22 cellular contexts compared by ENCODE assay signal in the genomic region with DNA sequence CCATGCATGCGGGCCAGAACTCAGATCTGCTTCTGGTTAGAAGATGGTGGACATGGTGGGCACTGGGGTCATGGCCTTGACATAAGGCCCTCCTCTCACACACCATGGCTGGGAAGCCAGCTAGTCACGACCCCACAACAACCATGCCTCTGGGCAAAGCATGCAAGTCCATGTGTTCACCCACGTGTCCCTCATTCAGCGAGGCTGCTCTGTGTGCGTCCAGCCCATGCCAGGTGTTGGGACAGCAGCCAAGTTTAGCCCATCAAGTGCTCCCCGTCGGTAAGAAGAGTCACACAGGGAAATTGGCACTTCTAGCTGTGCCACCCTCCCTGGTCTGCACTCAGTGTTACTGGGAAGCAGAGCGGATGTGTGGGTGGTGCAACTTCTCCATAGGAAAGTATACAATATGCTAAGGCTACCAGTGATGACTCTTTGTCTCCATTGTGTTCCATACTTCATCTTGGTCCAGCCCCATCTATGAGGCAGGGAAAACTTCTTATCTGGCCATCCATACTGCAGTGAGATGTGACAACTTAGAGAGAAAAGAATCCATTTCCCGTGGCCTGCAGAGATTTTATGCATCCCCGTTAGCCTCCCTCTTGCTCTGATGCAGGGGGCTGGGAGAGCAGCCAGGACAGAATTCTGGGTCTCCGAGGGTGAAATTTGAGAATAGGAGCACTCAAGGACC.
DNase-seq lines count a peak whose midpoint lies in the region; ATAC-seq and TF ChIP-seq lines count a peak whose summit lies in the region.
"Had no signal": no experiment of that assay in that cellular context is flagged by ENCODE, and none has a peak within 500 bp of the region (broad histone marks: within the 10 kb centered on the region; RNA-seq: fewer than 3 reads in every experiment).

No MANE protein-coding gene starts in this region.

- H3K4ac ChIP-seq in IMR-90 (ENCODE audit: low read depth, low read length), result no peak overlapping the region

- in situ Hi-C loops in IMR-90 (cut with MboI; ENCODE audit: low sequenced_read_pairs), result no loop called here

- H3K79me2 ChIP-seq in PC-9 (ENCODE audit: low read depth), result no peaks in the 10 kb centered on the region

- no peak overlapping the region for H2AK5ac ChIP-seq in IMR-90 (ENCODE audit: low read depth, low read length)

- TF ChIP-seq RAD21 in IMR-90 (IDR thresholded peaks at IDR 0.05; ENCODE audit: low read length), result no peak

- no peak overlapping the region for H2BK15ac ChIP-seq in IMR-90 (ENCODE audit: low read depth, low read length)

- H4K91ac ChIP-seq in IMR-90 (ENCODE audit: insufficient read depth, low read depth, low read length), result no peak overlapping the region

- CTCF ChIA-PET in IMR-90 (lab: Yijun Ruan, JAX), result no interaction called here
- CTCF ChIA-PET in PC-9 (lab: Charles Lee), result no interaction called here
- CTCF ChIA-PET in A673 (lab: Charles Lee), result no interaction called here

- H3K4me1 ChIP-seq in IMR-90 (ENCODE audit: control insufficient read depth, insufficient read depth, low read length), result no peaks in the 10 kb centered on the region
- H3K4me1 ChIP-seq in PC-9 (replicated peaks; ENCODE audit: insufficient read depth), result peaks cover 31% of the 10 kb centered on the region
- no peaks in the 10 kb centered on the region for H3K4me1 ChIP-seq in spleen
- H3K4me1 ChIP-seq in A673 (ENCODE audit: insufficient read depth, low read length, poor library complexity, severe bottlenecking), result no peaks in the 10 kb centered on the region
- H3K4me1 ChIP-seq in tibial artery, result no peaks in the 10 kb centered on the region
- H3K4me1 ChIP-seq: esophagus muscularis mucosa, Peyer's patch had no signal

- H2AFZ ChIP-seq in IMR-90 (replicated peaks; ENCODE audit: low read length, poor library complexity) (peak overlapping the region; percentile 33), PC-9 (no peak overlapping the region)

- H3K18ac ChIP-seq in IMR-90 (ENCODE audit: low read depth, low read length), result no peak overlapping the region

- dilution Hi-C loops in IMR-90 (cut with HindIII; ENCODE audit: low sequenced_read_pairs, unreplicated experiment), result no loop called here

- no peak overlapping the region for H3K14ac ChIP-seq in IMR-90 (replicated peaks; ENCODE audit: low read depth, low read length)

- no peaks in the 10 kb centered on the region for H3K79me1 ChIP-seq in IMR-90 (ENCODE audit: low read depth in 1 of 2, low read length in 2 of 2)

- H4K5ac ChIP-seq in IMR-90 (ENCODE audit: low read depth, low read length), result no peak overlapping the region

- H3K56ac ChIP-seq in IMR-90 (ENCODE audit: extremely low read depth, insufficient read depth, low read length), result no peak overlapping the region

- H3F3A ChIP-seq in PC-9 (ENCODE audit: insufficient read depth, low read depth), result peaks cover 28% of the 10 kb centered on the region; the same call in 1 of the 2 replicates

- H3K4me3 ChIP-seq in IMR-90 (ENCODE audit: insufficient read depth, low read depth, low read length), result no peak overlapping the region
- no peak overlapping the region for H3K4me3 ChIP-seq in PC-9
- H3K4me3 ChIP-seq in spleen, result no peak overlapping the region
- H3K4me3 ChIP-seq in A673 (ENCODE audit: low read depth, low read length, poor library complexity, severe bottlenecking), result no peak overlapping the region
- H3K4me3 ChIP-seq in tibial artery, result no peak overlapping the region
- H3K4me3 ChIP-seq: esophagus muscularis mucosa, Peyer's patch had no signal

- no peak for TF ChIP-seq POLR2A in IMR-90 (IDR thresholded peaks at IDR 0.05; ENCODE audit: low read depth, low read length)
- TF ChIP-seq POLR2A in spleen (IDR thresholded peaks at IDR 0.05), result no peak

- no peak overlapping the region for H4K8ac ChIP-seq in IMR-90 (ENCODE audit: low read depth in 2 of 2, low read length in 2 of 2)

- DNase-seq in IMR-90 (no peak), NCI-H2081 treated with DMSO at 0.1 percent for 48 hours (lab: John Stamatoyannopoulos, UW) (peak; percentile 28), PC-9 (no peak), spleen (peak; percentile 27), A673 (ENCODE audit: low spot score) (no peak), tibial artery (no peak)
- no peak for DNase-seq in activated effector memory CD4-positive, alpha-beta T cell treated with anti-CD3 and anti-CD28 coated beads, Interleukin-2, amount 50 U/mL, for 16 hours
- DNase-seq: activated CD4-positive, alpha-beta T cell treated with anti-CD3 and anti-CD28 coated beads, Interleukin-2, amount 10 ng/mL, durations not matched to agents 7 days and 5 days; activated CD8-positive, alpha-beta memory T cell treated with anti-CD3 and anti-CD28 coated beads, Interleukin-2, amount 10 ng/mL, durations not matched to agents 7 days and 5 days; activated naive CD8-positive, alpha-beta T cell treated with anti-CD3 and anti-CD28 coated beads, Interleukin-2, amount 10 ng/mL, durations not matched to agents 7 days and 5 days; cerebellar nuclear complex; effector memory CD8-positive, alpha-beta T cell; EL; HFFc6; islet precursor cell; KG1; MV-4-11; nephron progenitor cell; Peyer's patch; WERI-Rb-1 had no signal

- H2AK9ac ChIP-seq in IMR-90 (replicated peaks; ENCODE audit: low read depth, low read length, poor library complexity), result no peak overlapping the region

- no peak for TF ChIP-seq CTCF in IMR-90 (conservative IDR thresholded peaks at IDR 0.05; ENCODE audit: low read depth, low read length)
- TF ChIP-seq CTCF in PC-9 (conservative IDR thresholded peaks at IDR 0.05), result no peak
- TF ChIP-seq CTCF in spleen (IDR thresholded peaks at IDR 0.05 in 8 of 11, conservative IDR thresholded peaks at IDR 0.05 in 3 of 11), result no peak
- TF ChIP-seq CTCF in A673 (conservative IDR thresholded peaks at IDR 0.05; ENCODE audit: low read depth, low read length), result no peak
- no peak for TF ChIP-seq CTCF in tibial artery (IDR thresholded peaks at IDR 0.05)

- H3K9me3 ChIP-seq in IMR-90 (ENCODE audit: control insufficient read depth, insufficient read depth, low read length), result no peaks in the 10 kb centered on the region
- H3K9me3 ChIP-seq in PC-9 (ENCODE audit: insufficient read depth, low read depth), result no peaks in the 10 kb centered on the region
- no peaks in the 10 kb centered on the region for H3K9me3 ChIP-seq in spleen
- no peaks in the 10 kb centered on the region for H3K9me3 ChIP-seq in A673 (ENCODE audit: low read depth, low read length, poor library complexity, severe bottlenecking)
- no peaks in the 10 kb centered on the region for H3K9me3 ChIP-seq in tibial artery
- H3K9me3 ChIP-seq: esophagus muscularis mucosa, Peyer's patch had no signal

- no peak overlapping the region for H2BK5ac ChIP-seq in IMR-90 (ENCODE audit: low read depth, low read length, poor library complexity, severe bottlenecking)

- no peaks in the 10 kb centered on the region for H3K27me3 ChIP-seq in IMR-90 (ENCODE audit: control insufficient read depth, insufficient read depth, low read length)
- peaks cover 16% of the 10 kb centered on the region; the same call in 1 of the 2 replicates for H3K27me3 ChIP-seq in PC-9 (ENCODE audit: insufficient read depth, low read depth)
- H3K27me3 ChIP-seq in spleen (replicated peaks in 1 of 7), result peaks cover 0 to 77% (median 6%) of the 10 kb centered on the region in 7 donors
- no peaks in the 10 kb centered on the region for H3K27me3 ChIP-seq in A673 (replicated peaks; ENCODE audit: insufficient read depth, low read depth, low read length, poor library complexity)
- peaks cover 0 to 56% of the 10 kb centered on the region in 2 donors for H3K27me3 ChIP-seq in tibial artery
- H3K27me3 ChIP-seq: Peyer's patch had no signal

- H2BK20ac ChIP-seq in IMR-90 (ENCODE audit: low read depth, low read length), result no peak overlapping the region

- POLR2A ChIA-PET in IMR-90 (lab: Charles Lee; ENCODE audit: unreplicated experiment), result no interaction called here
- POLR2A ChIA-PET in PC-9 (lab: Charles Lee; ENCODE audit: unreplicated experiment), result interaction anchor here (0.7 kb wide), 1 partner anchor 1726 kb away, joined by 3 read pairs; no protein-coding TSS in a partner anchor
- POLR2A ChIA-PET in A673 (lab: Charles Lee; ENCODE audit: low non-redundant PET), result no interaction called here

- H4K20me1 ChIP-seq in IMR-90 (ENCODE audit: insufficient read depth, low read length) (no peaks in the 10 kb centered on the region), PC-9 (ENCODE audit: insufficient read depth) (no peaks in the 10 kb centered on the region)

- no peaks in the 10 kb centered on the region for H3K9me1 ChIP-seq in IMR-90 (ENCODE audit: insufficient read depth, low read length)

- BruUV-seq in IMR-90 (replicated peaks; lab: Mats Ljungman, UMichigan), result no TSS peak
- no TSS peak for BruUV-seq in PC-9 (replicated peaks; lab: Mats Ljungman, UMichigan)
- no TSS peak for BruUV-seq in A673 (replicated peaks; lab: Mats Ljungman, UMichigan)

- no peak overlapping the region for H2BK120ac ChIP-seq in IMR-90 (ENCODE audit: low read depth, low read length)

- H3K9ac ChIP-seq in IMR-90 (ENCODE audit: low read depth, low read length), result no peak overlapping the region

- H3K36me3 ChIP-seq in IMR-90 (ENCODE audit: control insufficient read depth, insufficient read depth, low read length), result no peaks in the 10 kb centered on the region
- no peaks in the 10 kb centered on the region for H3K36me3 ChIP-seq in PC-9 (ENCODE audit: low read depth)
- H3K36me3 ChIP-seq in spleen, result no peaks in the 10 kb centered on the region
- no peaks in the 10 kb centered on the region for H3K36me3 ChIP-seq in A673 (ENCODE audit: insufficient read depth, low read length, poor library complexity, severe bottlenecking)
- no peaks in the 10 kb centered on the region for H3K36me3 ChIP-seq in tibial artery
- H3K36me3 ChIP-seq: esophagus muscularis mucosa, Peyer's patch had no signal

- H3K27ac ChIP-seq in IMR-90 (ENCODE audit: insufficient read depth, low read length) (no peak overlapping the region), PC-9 (peak overlapping the region; percentile 68), spleen (no peak overlapping the region), A673 (ENCODE audit: low read depth, low read length, poor library complexity, severe bottlenecking) (no peak overlapping the region), tibial artery (no peak overlapping the region)
- H3K27ac ChIP-seq: esophagus muscularis mucosa, Peyer's patch, WERI-Rb-1 had no signal

- H3K4me2 ChIP-seq in IMR-90 (ENCODE audit: low read depth, low read length) (no peak overlapping the region), PC-9 (peak overlapping the region; percentile 42)

- intact Hi-C loops in IMR-90 (cut with micrococcal nuclease), result no loop called here
- intact Hi-C loops in PC-9 (cut with micrococcal nuclease; ENCODE audit: unreplicated experiment), result no loop called here
- intact Hi-C loops in spleen (cut with DNase I; ENCODE audit: low total_unique reads), result no loop called here
- intact Hi-C loops in A673 (cut with micrococcal nuclease; ENCODE audit: unreplicated experiment), result no loop called here
- intact Hi-C loops in tibial artery (cut with DNase I; ENCODE audit: low total_unique reads), result no loop called here

- ATAC-seq in IMR-90 (ENCODE audit: low read depth), result no peak
- ATAC-seq: activated CD8-positive, alpha-beta memory T cell treated with anti-CD3 and anti-CD28 coated beads, Interleukin-2, amount 10 ng/mL, durations not matched to agents 7 days and 5 days; effector memory CD8-positive, alpha-beta T cell; stimulated activated memory B cell treated with anti-CD40 and anti-IgM and Interleukin-4, amounts not matched to agents 10 μg/mL and 1 μg/mL and 100 μg/mL, for 72 hours had no signal

- H3K23ac ChIP-seq in IMR-90 (ENCODE audit: low read depth, low read length), result no peak overlapping the region

- 47% methylated on average over 5 of the region's 11 CpGs; no CpG with 5 or more reads in 1 of the 2 experiments for WGBS in IMR-90 (ENCODE audit: extremely low coverage in 2 of 2, insufficient read length in 1 of 2), 2 experiments
- WGBS in spleen, 5 donors, result 64 to 70% (median 68%) methylated on average over 10 to 11 of the region's 11 CpGs

- H3K9me2 ChIP-seq in PC-9 (ENCODE audit: insufficient read depth), result no peaks in the 10 kb centered on the region

Comparison
In these comparisons a context has a peak if more than half of its experiments do, and no peak if none do; other contexts are left out.
1. DNase-seq: peak in NCI-H2081 treated with DMSO at 0.1 percent for 48 hours (single experiment) and spleen (single experiment); none in IMR-90 (single experiment), PC-9 (0 of 2), A673 (single experiment), tibial artery (0 of 2) and activated effector memory CD4-positive, alpha-beta T cell treated with anti-CD3 and anti-CD28 coated beads, Interleukin-2, amount 50 U/mL, for 16 hours (single experiment).